Comparison of ENCODE assay signal across 13 cellular contexts in the genomic region with DNA sequence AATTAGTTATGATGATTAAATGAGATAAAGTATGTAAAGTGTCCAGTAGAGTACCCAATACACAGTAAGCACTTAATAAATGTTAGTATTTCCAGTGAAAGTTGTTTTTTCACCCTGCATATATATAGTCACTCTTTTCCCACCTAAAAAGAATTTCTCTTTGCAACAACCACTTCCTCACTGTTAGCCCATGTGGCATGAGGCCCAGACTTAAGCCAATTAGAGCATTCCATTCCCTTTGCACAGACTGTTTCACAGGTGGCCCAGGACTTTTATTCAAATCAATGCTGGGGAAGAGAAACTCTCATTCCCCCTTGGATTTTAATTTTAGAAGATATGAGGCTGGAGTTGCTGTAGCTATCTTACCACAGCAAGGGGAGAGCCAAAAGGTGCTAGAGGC.
DNase-seq lines count a peak whose midpoint lies in the region; TF ChIP-seq lines count a peak whose summit lies in the region.
"Had no signal": no experiment of that assay in that cellular context is flagged by ENCODE, and none has a peak within 500 bp of the region (broad histone marks: within the 10 kb centered on the region; RNA-seq: fewer than 3 reads in every experiment).

No MANE protein-coding gene starts in this region.

- H3K4me3 ChIP-seq in AG09309 (ENCODE audit: control insufficient read depth, low read depth, low read length) = no peak overlapping the region
- H3K4me3 ChIP-seq: BLaER1 treated with 17β-estradiol and CSF1 and Interleukin-3, amounts not matched to agents 10 nM and 100 nM had no signal

- TF ChIP-seq CTCF in AG09309 (IDR thresholded peaks at IDR 0.05; ENCODE audit: control insufficient read depth, insufficient read depth, low read depth, low read length, missing control alignments) = no peak

- peak; percentile 58 for DNase-seq in AG09309 (ENCODE audit: low read depth)
- peak; percentile 64 for DNase-seq in HS-5 (ENCODE audit: low read depth)
- peak; percentile 57 for DNase-seq in RPMI8226
- DNase-seq in fibroblast of peridontal ligament (ENCODE audit: extremely low read depth) = peak; percentile 81
- no peak for DNase-seq in activated naive CD4-positive, alpha-beta T cell treated with Interleukin-2 at 50 U/mL for 16 hours
- no peak for DNase-seq in stimulated activated CD8-positive, alpha-beta memory T cell treated with anti-CD3 and anti-CD28 coated beads, Interleukin-4, amount 100 ng/mL, for 48 hours
- DNase-seq in NCI-H748 treated with DMSO at 0.1 percent for 48 hours (lab: John Stamatoyannopoulos, UW) = no peak
- no peak for DNase-seq in medulla oblongata (ENCODE audit: extremely low spot score)
- DNase-seq: activated CD4-positive, CD25-positive, alpha-beta regulatory T cell; effector memory CD8-positive, alpha-beta T cell; NCI-H1694; stimulated activated naive CD8-positive, alpha-beta T cell treated with anti-CD3 and anti-CD28 coated beads, Interleukin-15, amount 100 ng/mL, for 72 hours had no signal

Comparison
In these comparisons a context has a peak if more than half of its experiments do, and no peak if none do; other contexts are left out.
1. DNase-seq: peak in AG09309 (single experiment), HS-5 (single experiment), RPMI8226 (single experiment) and fibroblast of peridontal ligament (single experiment); none in activated naive CD4-positive, alpha-beta T cell treated with Interleukin-2 at 50 U/mL for 16 hours (single experiment), stimulated activated CD8-positive, alpha-beta memory T cell treated with anti-CD3 and anti-CD28 coated beads, Interleukin-4, amount 100 ng/mL, for 48 hours (single experiment), NCI-H748 treated with DMSO at 0.1 percent for 48 hours (single experiment) and medulla oblongata (single experiment).